ENCODE assay signal across 20 cellular contexts in the genomic region with DNA sequence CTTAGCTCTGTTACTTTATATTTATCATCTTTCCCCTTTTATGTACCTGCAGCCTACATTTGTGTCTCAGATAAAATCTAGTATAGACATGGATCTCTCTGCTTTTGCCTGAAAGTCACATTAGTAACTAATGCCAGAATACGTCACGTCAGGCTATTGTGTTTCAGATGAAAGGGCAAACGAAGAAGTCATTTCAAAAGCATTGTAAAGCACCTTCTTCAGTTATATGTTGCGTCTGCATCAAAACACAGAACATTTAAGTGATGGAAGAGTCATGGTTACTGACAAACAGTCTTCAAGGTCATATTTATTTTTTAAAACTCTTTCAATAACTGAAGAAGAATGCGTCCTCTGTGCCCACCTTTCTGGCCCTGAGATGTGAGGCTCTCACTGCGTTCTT.
DNase-seq lines count a peak whose midpoint lies in the region; ATAC-seq and TF ChIP-seq lines count a peak whose summit lies in the region.
"Had no signal": no experiment of that assay in that cellular context is flagged by ENCODE, and none has a peak within 500 bp of the region (broad histone marks: within the 10 kb centered on the region; RNA-seq: fewer than 3 reads in every experiment).

No MANE protein-coding gene starts in this region.

- no peaks in the 10 kb centered on the region for H3K27me3 Mint-ChIP-seq in Calu3 (ENCODE audit: unreplicated experiment)

- 92% methylated on average over 3 of the region's 6 CpGs for WGBS in mesenchymal stem cell

- no peak for ATAC-seq in thoracic aorta (ENCODE audit: insufficient number of reproducible peaks, low FRiP score, low read depth)
- ATAC-seq: GM12878, HCT116 had no signal

- H3K79me1 ChIP-seq in mesenchymal stem cell (replicated peaks; ENCODE audit: low read length, poor library complexity, severe bottlenecking) = no peaks in the 10 kb centered on the region

- H3K36me3 Mint-ChIP-seq in Calu3 (ENCODE audit: insufficient read depth, unreplicated experiment) = no peaks in the 10 kb centered on the region

- H3K9me3 Mint-ChIP-seq in Calu3 (ENCODE audit: low read depth, unreplicated experiment) = no peaks in the 10 kb centered on the region
- H3K9me3 Mint-ChIP-seq: CD4-positive, alpha-beta T cell had no signal

- H3K27me3 ChIP-seq in mesenchymal stem cell (ENCODE audit: control insufficient read depth in 1 of 2, insufficient read depth in 1 of 2, low read length in 2 of 2) (no peaks in the 10 kb centered on the region), thoracic aorta (replicated peaks; ENCODE audit: insufficient read depth) (no peaks in the 10 kb centered on the region)

- H3K4me3 Mint-ChIP-seq in Calu3 (ENCODE audit: low read depth, unreplicated experiment) = no peak overlapping the region
- H3K4me3 Mint-ChIP-seq: CD4-positive, alpha-beta T cell; HFFc6 had no signal

- no peak overlapping the region for H3K4me2 ChIP-seq in mesenchymal stem cell (ENCODE audit: low read length, poor library complexity, severe bottlenecking)

- H2AFZ ChIP-seq in mesenchymal stem cell (ENCODE audit: low read depth, low read length) = no peak overlapping the region

- H3K4ac ChIP-seq in mesenchymal stem cell (ENCODE audit: low read depth in 1 of 2, low read length in 2 of 2) = no peak overlapping the region

- H3K14ac ChIP-seq in mesenchymal stem cell (ENCODE audit: low read length in 2 of 2) = no peak overlapping the region

- H3K4me1 ChIP-seq in mesenchymal stem cell (ENCODE audit: control insufficient read depth, insufficient read depth, low read depth, low read length) (peaks cover 2% of the 10 kb centered on the region), thoracic aorta (ENCODE audit: control insufficient read depth in 1 of 2, low read depth in 2 of 2) (peaks cover 0 to 9% of the 10 kb centered on the region in 2 donors)

- intact Hi-C loops in Calu3 (cut with micrococcal nuclease; ENCODE audit: unreplicated experiment) = no loop called here

- H3K4me3 ChIP-seq in fibroblast of the aortic adventitia (ENCODE audit: low read depth, low read length) (no peak overlapping the region), mesenchymal stem cell (ENCODE audit: insufficient read depth in 1 of 2, low read depth in 1 of 2, low read length in 2 of 2) (no peak overlapping the region), thoracic aorta (no peak overlapping the region)
- H3K4me3 ChIP-seq: GM12878 had no signal

- H3K27ac Mint-ChIP-seq in Calu3 (ENCODE audit: unreplicated experiment) = peak overlapping the region; percentile 48
- H3K27ac Mint-ChIP-seq: CD4-positive, alpha-beta T cell; HFFc6 had no signal

- H3K18ac ChIP-seq in mesenchymal stem cell (ENCODE audit: low read depth in 1 of 2, low read length in 2 of 2) = no peak overlapping the region

- H2AK5ac ChIP-seq in mesenchymal stem cell (ENCODE audit: low read length, severe bottlenecking) = no peak overlapping the region

- H3K27ac ChIP-seq in mesenchymal stem cell (ENCODE audit: low read length, poor library complexity, severe bottlenecking) (no peak overlapping the region), thoracic aorta (peak overlapping the region; percentile 29 to 31)
- H3K27ac ChIP-seq: C4-2B, HL-60 had no signal

- no peak overlapping the region for H2BK12ac ChIP-seq in mesenchymal stem cell (ENCODE audit: low read length in 2 of 2)

- no peak overlapping the region for H3K23ac ChIP-seq in mesenchymal stem cell (ENCODE audit: low read length in 2 of 2)

- DNase-seq in Calu3 (no peak), fibroblast of the aortic adventitia (ENCODE audit: low read depth) (peak; percentile 57), mesenchymal stem cell (no peak), thoracic aorta (ENCODE audit: low spot score) (no peak), SW480 (ENCODE audit: low spot score) (no peak), anterior cingulate cortex (lab: John Stamatoyannopoulos, UW) (no peak), NCI-H187 (lab: John Stamatoyannopoulos, UW) (no peak)
- DNase-seq: AML-193; CD4-positive, alpha-beta T cell; DMS 273 treated with DMSO at 0.1 percent for 48 hours; DMS53; DND-41; EL; GOT3; H7; HFFc6 had no signal

- no peaks in the 10 kb centered on the region for H3K36me3 ChIP-seq in mesenchymal stem cell (ENCODE audit: control insufficient read depth in 1 of 2, insufficient read depth in 2 of 2, low read depth in 1 of 2, low read length in 2 of 2)
- H3K36me3 ChIP-seq in thoracic aorta = peaks cover 4% of the 10 kb centered on the region

- TF ChIP-seq CTCF in Calu3 (IDR thresholded peaks at IDR 0.05; ENCODE audit: unreplicated experiment) (no peak), fibroblast of the aortic adventitia (IDR thresholded peaks at IDR 0.05; ENCODE audit: insufficient read depth, low read length) (no peak), thoracic aorta (IDR thresholded peaks at IDR 0.05) (no peak)

- H4K91ac ChIP-seq in mesenchymal stem cell (ENCODE audit: low read length) = no peak overlapping the region

- CTCF ChIA-PET in Calu3 (lab: Charles Lee) = no interaction called here

- H4K8ac ChIP-seq in mesenchymal stem cell (ENCODE audit: low read length) = no peak overlapping the region

- no TSS peak for BruUV-seq in Calu3 (replicated peaks; lab: Mats Ljungman, UMichigan)

- peak overlapping the region; percentile 34 for H3K9ac ChIP-seq in mesenchymal stem cell (ENCODE audit: low read length)

- no peak overlapping the region for H2BK5ac ChIP-seq in mesenchymal stem cell (ENCODE audit: low read depth, low read length, poor library complexity, severe bottlenecking)

- peaks cover 7% of the 10 kb centered on the region for H3K4me1 Mint-ChIP-seq in Calu3 (ENCODE audit: low read depth, unreplicated experiment)

- H3K9me3 ChIP-seq in mesenchymal stem cell (ENCODE audit: control insufficient read depth, low read length) = peaks cover 3% of the 10 kb centered on the region
- no peaks in the 10 kb centered on the region for H3K9me3 ChIP-seq in thoracic aorta

- no peak overlapping the region for H2BK120ac ChIP-seq in mesenchymal stem cell (ENCODE audit: low read depth, low read length)

- H2BK15ac ChIP-seq in mesenchymal stem cell (ENCODE audit: low read depth, poor library complexity, severe bottlenecking) = no peak overlapping the region
